14 cellular contexts compared by ENCODE assay signal in the genomic region with DNA sequence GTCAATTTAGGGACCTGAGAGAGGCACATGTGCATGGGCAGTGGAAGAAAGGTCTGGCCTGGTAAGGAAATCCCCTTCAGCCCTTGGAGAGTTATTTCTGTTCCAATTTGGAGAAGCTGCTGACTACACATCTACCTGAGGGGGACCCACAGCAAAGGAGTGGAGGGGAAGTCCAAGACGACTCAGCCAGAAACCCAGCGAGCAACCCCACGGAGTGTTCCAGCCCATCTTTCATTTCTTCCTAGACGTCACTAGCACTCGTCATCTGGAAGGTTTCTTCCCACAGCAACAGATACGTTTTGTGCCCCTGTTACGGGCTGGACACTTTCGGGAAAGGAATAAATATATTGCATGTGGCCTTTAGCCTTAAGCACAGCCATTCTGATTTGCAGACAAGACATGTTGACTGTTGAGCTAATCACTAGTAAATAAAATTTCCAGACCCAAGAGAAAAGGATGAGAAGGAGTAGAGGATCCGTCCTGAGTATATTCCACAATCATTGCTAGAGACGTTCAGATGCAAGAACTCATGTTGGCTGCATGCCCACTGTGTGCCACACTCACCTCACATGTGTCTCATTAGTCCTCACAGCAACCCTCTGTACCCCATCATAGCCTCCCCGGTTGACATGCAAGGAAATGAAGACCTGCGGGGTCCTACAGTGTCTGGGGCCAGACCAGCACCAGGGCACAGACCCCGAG. TPM values are rescaled to one million over a fixed set of nuclear protein-coding genes. Genes with fewer than 3 reads are reported as not detected.
DNase-seq lines count a peak whose midpoint lies in the region; ATAC-seq and TF ChIP-seq lines count a peak whose summit lies in the region.
"Had no signal": no experiment of that assay in that cellular context is flagged by ENCODE, and none has a peak within 500 bp of the region (broad histone marks: within the 10 kb centered on the region; RNA-seq: fewer than 3 reads in every experiment).

No MANE protein-coding gene starts in this region.

- DNase-seq in Caco-2 (no peak), NCI-H128 (lab: John Stamatoyannopoulos, UW; ENCODE audit: unreplicated experiment) (no peak), NCI-H1092 treated with DMSO at 0.1 percent for 48 hours (lab: John Stamatoyannopoulos, UW) (no peak), Right ventricle myocardium superior (no peak), NCI-H345 treated with DMSO at 0.1 percent for 48 hours (lab: John Stamatoyannopoulos, UW; ENCODE audit: unreplicated experiment) (no peak)
- DNase-seq: activated CD8-positive, alpha-beta memory T cell treated with anti-CD3 and anti-CD28 coated beads, Interleukin-2, amount 10 ng/mL, durations not matched to agents 7 days and 5 days; cortex of kidney; naive thymus-derived CD4-positive, alpha-beta T cell; NCI-H2171 treated with DMSO at 0.1 percent for 48 hours had no signal

- H3K27me3 Mint-ChIP-seq in Caco-2 (ENCODE audit: insufficient read depth, unreplicated experiment) = no peaks in the 10 kb centered on the region
- H3K27me3 Mint-ChIP-seq in activated T-helper 17 cell treated with anti-CD3 and anti-CD28 coated beads, Interleukin-2, amount 50 U/mL, for 72 hours = peaks cover 11% of the 10 kb centered on the region

- H3K36me3 Mint-ChIP-seq in Caco-2 (ENCODE audit: insufficient read depth, unreplicated experiment) = peaks cover 5% of the 10 kb centered on the region
- H3K36me3 Mint-ChIP-seq in activated T-helper 17 cell treated with anti-CD3 and anti-CD28 coated beads, Interleukin-2, amount 50 U/mL, for 72 hours (ENCODE audit: low read depth) = no peaks in the 10 kb centered on the region
- H3K36me3 Mint-ChIP-seq: activated CD8-positive, alpha-beta memory T cell treated with anti-CD3 and anti-CD28 coated beads, Interleukin-2, amount 10 ng/mL, durations not matched to agents 7 days and 5 days had no signal

- CTCF ChIA-PET in Caco-2 (lab: Charles Lee) = no interaction called here

- no peaks in the 10 kb centered on the region for H3K9me3 ChIP-seq in Caco-2

- no TSS peak for BruUV-seq in Caco-2 (replicated peaks; lab: Mats Ljungman, UMichigan)

- ATAC-seq in GM19025 (IDR thresholded peaks at IDR 0.05; ENCODE audit: low read depth, unreplicated experiment) = peak; percentile 78
- ATAC-seq in HG02798 (IDR thresholded peaks at IDR 0.05; ENCODE audit: poor library complexity, unreplicated experiment) = peak; percentile 81
- peak; percentile 95 for ATAC-seq in activated T-helper 17 cell treated with anti-CD3 and anti-CD28 coated beads, Interleukin-2, amount 50 U/mL, for 72 hours (replicated peaks)
- no peak for ATAC-seq in Right ventricle myocardium superior (ENCODE audit: poor library complexity)
- ATAC-seq: activated CD8-positive, alpha-beta memory T cell treated with anti-CD3 and anti-CD28 coated beads, Interleukin-2, amount 10 ng/mL, durations not matched to agents 7 days and 5 days had no signal

- H3K4me1 ChIP-seq in Caco-2 = peaks cover 81% of the 10 kb centered on the region

- peaks cover 45% of the 10 kb centered on the region for H3K4me1 Mint-ChIP-seq in Caco-2 (ENCODE audit: low read depth, unreplicated experiment)
- H3K4me1 Mint-ChIP-seq in activated T-helper 17 cell treated with anti-CD3 and anti-CD28 coated beads, Interleukin-2, amount 50 U/mL, for 72 hours = peaks cover 11% of the 10 kb centered on the region
- H3K4me1 Mint-ChIP-seq: activated CD8-positive, alpha-beta memory T cell treated with anti-CD3 and anti-CD28 coated beads, Interleukin-2, amount 10 ng/mL, durations not matched to agents 7 days and 5 days; B cell had no signal

- POLR2A ChIA-PET in Caco-2 (lab: Charles Lee) = no interaction called here

- peak overlapping the region; percentile 35 for H3K27ac Mint-ChIP-seq in Caco-2 (ENCODE audit: unreplicated experiment)
- H3K27ac Mint-ChIP-seq in activated T-helper 17 cell treated with anti-CD3 and anti-CD28 coated beads, Interleukin-2, amount 50 U/mL, for 72 hours = peak overlapping the region; percentile 53
- H3K27ac Mint-ChIP-seq: activated CD8-positive, alpha-beta memory T cell treated with anti-CD3 and anti-CD28 coated beads, Interleukin-2, amount 10 ng/mL, durations not matched to agents 7 days and 5 days; B cell; naive thymus-derived CD4-positive, alpha-beta T cell had no signal

- no peaks in the 10 kb centered on the region for H3K27me3 ChIP-seq in Caco-2 (replicated peaks; ENCODE audit: control insufficient read depth, insufficient read depth, low read length)

- H3K4me3 Mint-ChIP-seq in Caco-2 (ENCODE audit: unreplicated experiment) = no peak overlapping the region
- peak overlapping the region; percentile 25 for H3K4me3 Mint-ChIP-seq in activated T-helper 17 cell treated with anti-CD3 and anti-CD28 coated beads, Interleukin-2, amount 50 U/mL, for 72 hours
- H3K4me3 Mint-ChIP-seq: activated CD8-positive, alpha-beta memory T cell treated with anti-CD3 and anti-CD28 coated beads, Interleukin-2, amount 10 ng/mL, durations not matched to agents 7 days and 5 days; B cell; naive thymus-derived CD4-positive, alpha-beta T cell had no signal

- H3K9me3 Mint-ChIP-seq in Caco-2 (ENCODE audit: unreplicated experiment) = no peaks in the 10 kb centered on the region
- no peaks in the 10 kb centered on the region for H3K9me3 Mint-ChIP-seq in activated T-helper 17 cell treated with anti-CD3 and anti-CD28 coated beads, Interleukin-2, amount 50 U/mL, for 72 hours
- H3K9me3 Mint-ChIP-seq: naive thymus-derived CD4-positive, alpha-beta T cell had no signal

- H3K4me3 ChIP-seq in Caco-2 (ENCODE audit: low read depth, low read length) = no peak overlapping the region
- H3K4me3 ChIP-seq: SK-N-MC had no signal

- intact Hi-C loops in Caco-2 (cut with micrococcal nuclease; ENCODE audit: unreplicated experiment) = no loop called here
- intact Hi-C loops in Right ventricle myocardium superior (cut with DNase I) = no loop called here

- no peaks in the 10 kb centered on the region for H3K36me3 ChIP-seq in Caco-2 (ENCODE audit: control insufficient read depth, insufficient read depth, low read length)

- no peak for TF ChIP-seq CTCF in Caco-2 (IDR thresholded peaks at IDR 0.05; ENCODE audit: insufficient read depth in 1 of 2, low read depth in 1 of 2, low read length in 1 of 2, severe bottlenecking in 1 of 2, unreplicated experiment in 1 of 2)

RNA-seq across cellular contexts. Expression of a gene that starts 7.8 kb away (rescaled TPM):
- total RNA-seq in Caco-2 (2022) (79.4 and 87.5 TPM in 2 replicates), Right ventricle myocardium superior (11.9 TPM)
- total RNA-seq in activated T-helper 17 cell treated with anti-CD3 and anti-CD28 coated beads, Interleukin-2, amount 50 U/mL, for 72 hours = 1 to 10 TPM; 5.7 to 7.0 TPM
